In genomic region chr19:2922987-2923386, GRCh38 we compare ENCODE assay signal across 10 cellular contexts. TPM values are rescaled to one million over a fixed set of nuclear protein-coding genes. Genes with fewer than 3 reads are reported as not detected.
DNase-seq lines count a peak whose midpoint lies in the region; ATAC-seq and TF ChIP-seq lines count a peak whose summit lies in the region.
"Had no signal": no experiment of that assay in that cellular context is flagged by ENCODE, and none has a peak within 500 bp of the region (broad histone marks: within the 10 kb centered on the region; RNA-seq: fewer than 3 reads in every experiment).

No MANE protein-coding gene starts in this region.

- 0 out of 2 replicates have a peak, but pooled peaks cover 3% of the 10 kb centered on the region for H3K9me3 ChIP-seq in PC-3 (ENCODE audit: low read length)
- H3K9me3 ChIP-seq: right atrium auricular region had no signal

- no peaks in the 10 kb centered on the region for H4K20me1 ChIP-seq in PC-3 (ENCODE audit: low read length)

- H3K4me3 Mint-ChIP-seq in neural crest cell, result no peak overlapping the region
- H3K4me3 Mint-ChIP-seq: activated CD4-positive, alpha-beta T cell treated with anti-CD3 and anti-CD28 coated beads for 36 hours had no signal

- CTCF ChIA-PET in PC-3 (lab: Charles Lee), result interaction anchor here (1.1 to 1.2 kb wide), 2 partner anchors 28 to 36 kb away, joined by 3 to 7 read pairs; no protein-coding TSS in a partner anchor

- H3K36me3 Mint-ChIP-seq in neural crest cell (ENCODE audit: low read depth), result peaks cover 23% of the 10 kb centered on the region

- H3K27me3 ChIP-seq in PC-3 (ENCODE audit: low read length), result no peaks in the 10 kb centered on the region
- H3K27me3 ChIP-seq: right atrium auricular region had no signal

- intact Hi-C loops in PC-3 (cut with micrococcal nuclease), result loop anchor here (2.0 kb wide), 1 partner anchor 28 kb away; no protein-coding TSS in a partner anchor

- H2AFZ ChIP-seq in PC-3 (ENCODE audit: low read length), result no peak overlapping the region

- peaks cover 18% of the 10 kb centered on the region for H3K4me1 ChIP-seq in PC-3 (ENCODE audit: insufficient read depth, low read length)

- H3K27ac Mint-ChIP-seq in neural crest cell (ENCODE audit: unreplicated experiment), result no peak overlapping the region
- H3K27ac Mint-ChIP-seq: activated CD4-positive, alpha-beta T cell treated with anti-CD3 and anti-CD28 coated beads for 36 hours had no signal

- ATAC-seq in PC-3 (peak; percentile 82), GM21619 (IDR thresholded peaks at IDR 0.05; ENCODE audit: unreplicated experiment) (no peak), GM21526 (IDR thresholded peaks at IDR 0.05; ENCODE audit: low FRiP score, unreplicated experiment) (no peak)
- ATAC-seq: activated CD4-positive, alpha-beta T cell treated with anti-CD3 and anti-CD28 coated beads for 36 hours had no signal

- peak overlapping the region; percentile 58 for H3K4me2 ChIP-seq in PC-3 (ENCODE audit: low read length)

- no peaks in the 10 kb centered on the region for H3F3A ChIP-seq in PC-3 (ENCODE audit: low read length, unreplicated experiment)

- H3K9me3 Mint-ChIP-seq in neural crest cell, result peaks cover 5% of the 10 kb centered on the region

- H3K27me3 Mint-ChIP-seq in neural crest cell (ENCODE audit: low read depth), result no peaks in the 10 kb centered on the region
- H3K27me3 Mint-ChIP-seq: activated CD4-positive, alpha-beta T cell treated with anti-CD3 and anti-CD28 coated beads for 36 hours had no signal

- H3K4me3 ChIP-seq in PC-3 (ENCODE audit: low read length), result 0 out of 2 replicates have a peak overlapping the region, but pooled peaks have one; percentile 23
- H3K4me3 ChIP-seq: right atrium auricular region had no signal

- no peaks in the 10 kb centered on the region for H3K4me1 Mint-ChIP-seq in neural crest cell
- H3K4me1 Mint-ChIP-seq: activated CD4-positive, alpha-beta T cell treated with anti-CD3 and anti-CD28 coated beads for 36 hours had no signal

- no peaks in the 10 kb centered on the region for H3K79me2 ChIP-seq in PC-3 (ENCODE audit: low read length)

- BruUV-seq in PC-3 (replicated peaks; lab: Mats Ljungman, UMichigan), result no TSS peak

- H3K27ac ChIP-seq in PC-3 (ENCODE audit: low read length) (peak overlapping the region; percentile 74), epithelial cell of prostate (peak overlapping the region; percentile 31)
- H3K27ac ChIP-seq: right atrium auricular region had no signal

- no peaks in the 10 kb centered on the region for H3K9me2 ChIP-seq in PC-3 (replicated peaks; ENCODE audit: low read length)

- POLR2A ChIA-PET in PC-3 (lab: Charles Lee; ENCODE audit: unreplicated experiment), result interaction anchor here (0.6 to 0.7 kb wide), 2 partner anchors 19 to 113 kb away, joined by 3 read pairs; no protein-coding TSS in a partner anchor

- H3K9ac ChIP-seq in PC-3 (ENCODE audit: low read length), result no peak overlapping the region

- DNase-seq in ELF-1 (ENCODE audit: low read depth, low spot score) (peak; percentile 81), PC-3 (peak; percentile 77), epithelial cell of prostate (ENCODE audit: low read depth, low spot score) (peak; percentile 72), neural crest cell (ENCODE audit: low read depth, low spot score) (no peak), NCI-H524 treated with DMSO at 0.1 percent for 48 hours (lab: John Stamatoyannopoulos, UW) (no peak), AG08395 (ENCODE audit: low spot score) (no peak)
- DNase-seq: activated CD4-positive, alpha-beta T cell treated with anti-CD3 and anti-CD28 coated beads for 36 hours had no signal

- peaks cover 6% of the 10 kb centered on the region for H3K36me3 ChIP-seq in PC-3 (ENCODE audit: low read depth, low read length)

- TF ChIP-seq CTCF in PC-3 (conservative IDR thresholded peaks at IDR 0.05; ENCODE audit: low read depth, low read length), result peak; percentile 39
- TF ChIP-seq CTCF in neural crest cell (conservative IDR thresholded peaks at IDR 0.05), result peak; percentile 29

RNA-seq across cellular contexts. Expression of gene ZNF77, which starts 21.8 kb away (rescaled TPM):
- total RNA-seq in PC-3 (2014; rRNA removed), result 2.1 and 5.1 TPM in 2 replicates
- 7.8 and 7.9 TPM in 2 replicates for total RNA-seq in neural crest cell

RNA-seq across cellular contexts. Expression of gene ZNF57, which starts 22.3 kb away (rescaled TPM):
- total RNA-seq in PC-3 (2014; rRNA removed) (1.6 and 3.3 TPM in 2 replicates), neural crest cell (4.2 and 4.7 TPM in 2 replicates)

RNA-seq across cellular contexts. Expression of gene TLE6, which starts 54.4 kb away (rescaled TPM):
- 1.9 and 4.1 TPM in 2 replicates for total RNA-seq in PC-3 (2014; rRNA removed)
- total RNA-seq in neural crest cell, result 0.44 TPM in 1 of 2 replicates, not detected in the other

RNA-seq across cellular contexts. Expression of gene ZNF556, which starts 55.9 kb away (rescaled TPM):
- total RNA-seq in PC-3 (2014; rRNA removed) (0.04 TPM in 1 of 2 replicates, not detected in the other), neural crest cell (0.05 TPM in 2 replicates)
- total RNA-seq: activated CD4-positive, alpha-beta T cell treated with anti-CD3 and anti-CD28 coated beads for 36 hours; right atrium auricular region had no signal

Comparison
In these comparisons a context has a peak if more than half of its experiments do, and no peak if none do; other contexts are left out.
1. DNase-seq: peak in ELF-1 (single experiment), PC-3 (single experiment) and epithelial cell of prostate (single experiment); none in neural crest cell (single experiment), NCI-H524 treated with DMSO at 0.1 percent for 48 hours (single experiment) and AG08395 (single experiment).